17 cellular contexts compared by ENCODE assay signal in the genomic region with DNA sequence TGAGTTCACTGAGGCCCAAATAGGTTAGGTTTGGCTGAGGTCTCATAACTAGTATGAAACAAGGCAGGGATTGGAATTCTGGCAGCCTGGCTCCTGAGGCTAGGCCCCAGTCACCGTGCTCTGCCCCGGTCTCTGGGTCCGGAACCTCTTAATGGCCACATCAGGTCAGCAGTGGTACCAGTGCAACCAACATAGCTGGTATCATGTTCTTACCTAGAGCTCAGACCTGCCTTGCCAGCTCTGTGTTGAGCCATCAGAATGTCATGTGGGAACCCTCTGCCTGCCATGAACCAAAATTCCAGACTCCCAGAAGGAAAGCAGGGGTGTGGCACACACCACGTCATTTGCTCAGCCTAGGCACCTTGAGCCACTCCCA. TPM values are rescaled to one million over a fixed set of nuclear protein-coding genes. Genes with fewer than 3 reads are reported as not detected.
DNase-seq lines count a peak whose midpoint lies in the region; ATAC-seq and TF ChIP-seq lines count a peak whose summit lies in the region.
"Had no signal": no experiment of that assay in that cellular context is flagged by ENCODE, and none has a peak within 500 bp of the region (broad histone marks: within the 10 kb centered on the region; RNA-seq: fewer than 3 reads in every experiment).

No MANE protein-coding gene starts in this region.

- intact Hi-C loops in CD4-positive, alpha-beta memory T cell (cut with micrococcal nuclease) = no loop called here

- H3K4me1 ChIP-seq in CD4-positive, alpha-beta memory T cell (ENCODE audit: insufficient read depth, low read length) = peaks cover 23% of the 10 kb centered on the region
- H3K4me1 ChIP-seq in osteoblast (ENCODE audit: insufficient read depth, low read length) = peaks cover 12% of the 10 kb centered on the region

- H3K4me3 Mint-ChIP-seq in CD4-positive, alpha-beta memory T cell = peak overlapping the region in 6 of 8 donors; percentile 35 to 57 (median 50)
- H3K4me3 Mint-ChIP-seq in IgD-negative memory B cell = peak overlapping the region; percentile 41 to 86 (median 78)
- H3K4me3 Mint-ChIP-seq in stimulated activated naive B cell treated with anti-CD40 and anti-IgM and Interleukin-4, amounts not matched to agents 10 μg/mL and 1 μg/mL and 100 μg/mL, for 72 hours = no peak overlapping the region

- ATAC-seq in stimulated activated naive B cell treated with anti-CD40 and anti-IgM and Interleukin-4, amounts not matched to agents 10 μg/mL and 1 μg/mL and 100 μg/mL, for 72 hours (replicated peaks) = no peak
- ATAC-seq: left lung had no signal

- no peak for DNase-seq in CD4-positive, alpha-beta memory T cell
- DNase-seq in epithelial cell of esophagus (ENCODE audit: low read depth) (peak; percentile 44), osteoblast (ENCODE audit: insufficient read length, low spot score, missing footprints) (peak; percentile 42), DMS 273 treated with DMSO at 0.1 percent for 48 hours (lab: John Stamatoyannopoulos, UW) (no peak), A172 (ENCODE audit: low spot score) (no peak), HuH-7.5 (ENCODE audit: low spot score) (no peak)
- no peak for DNase-seq in stimulated activated naive B cell treated with anti-CD40 and anti-IgM and Interleukin-4, amounts not matched to agents 10 μg/mL and 1 μg/mL and 100 μg/mL, for 72 hours
- DNase-seq: activated CD4-positive, alpha-beta memory T cell treated with anti-CD3 and anti-CD28 coated beads, Interleukin-2, amount 10 ng/mL, durations not matched to agents 7 days and 5 days; activated effector memory CD4-positive, alpha-beta T cell treated with anti-CD3 and anti-CD28 coated beads, Interleukin-2, amount 50 U/mL, for 16 hours; brain microvascular endothelial cell; dorsolateral prefrontal cortex; NCI-H1694 treated with DMSO at 0.1 percent for 48 hours; stimulated activated CD4-positive, alpha-beta T cell treated with anti-CD3 and anti-CD28 coated beads, Interleukin-1b, Interleukin-23, amount 100 ng/mL, for 48 hours had no signal

- no peak overlapping the region for H2AFZ ChIP-seq in osteoblast (ENCODE audit: low read length)

- CTCF ChIA-PET in CD4-positive, alpha-beta memory T cell (lab: Charles Lee; ENCODE audit: partially characterized antibody) = interaction anchor here (1.1 kb wide), 1 partner anchor 25 kb away, joined by 4 read pairs; no protein-coding TSS in a partner anchor

- no peak overlapping the region for H3K27ac ChIP-seq in CD4-positive, alpha-beta memory T cell (ENCODE audit: low read depth, low read length)
- H3K27ac ChIP-seq in osteoblast (ENCODE audit: low read depth, low read length) = no peak overlapping the region
- H3K27ac ChIP-seq: brain microvascular endothelial cell, C4-2B, left lung had no signal

- peaks cover 14 to 32% of the 10 kb centered on the region in 2 donors for H3K36me3 Mint-ChIP-seq in CD4-positive, alpha-beta memory T cell
- H3K36me3 Mint-ChIP-seq in IgD-negative memory B cell = peaks cover 2% of the 10 kb centered on the region
- peaks cover 13 to 17% of the 10 kb centered on the region in 2 donors for H3K36me3 Mint-ChIP-seq in stimulated activated naive B cell treated with anti-CD40 and anti-IgM and Interleukin-4, amounts not matched to agents 10 μg/mL and 1 μg/mL and 100 μg/mL, for 72 hours

- peaks cover 7% of the 10 kb centered on the region for H4K20me1 ChIP-seq in osteoblast (ENCODE audit: insufficient read depth, low read length)

- no peak overlapping the region for H3K4me2 ChIP-seq in osteoblast (ENCODE audit: insufficient read depth, low read length)

- H3K27ac Mint-ChIP-seq in CD4-positive, alpha-beta memory T cell = peak overlapping the region; percentile 8 to 99 (median 94)
- H3K27ac Mint-ChIP-seq in IgD-negative memory B cell = peak overlapping the region; percentile 21 to 88 (median 68)
- H3K27ac Mint-ChIP-seq in stimulated activated naive B cell treated with anti-CD40 and anti-IgM and Interleukin-4, amounts not matched to agents 10 μg/mL and 1 μg/mL and 100 μg/mL, for 72 hours = no peak overlapping the region
- H3K27ac Mint-ChIP-seq: activated CD4-positive, alpha-beta memory T cell treated with anti-CD3 and anti-CD28 coated beads, Interleukin-2, amount 10 ng/mL, durations not matched to agents 7 days and 5 days had no signal

- peaks cover 16 to 31% (median 18%) of the 10 kb centered on the region in 4 donors for H3K4me1 Mint-ChIP-seq in CD4-positive, alpha-beta memory T cell
- peaks cover 11 to 19% (median 16%) of the 10 kb centered on the region in 3 donors for H3K4me1 Mint-ChIP-seq in IgD-negative memory B cell
- peaks cover 25 to 36% of the 10 kb centered on the region in 2 donors for H3K4me1 Mint-ChIP-seq in stimulated activated naive B cell treated with anti-CD40 and anti-IgM and Interleukin-4, amounts not matched to agents 10 μg/mL and 1 μg/mL and 100 μg/mL, for 72 hours

- no peaks in the 10 kb centered on the region for H3K79me2 ChIP-seq in osteoblast (ENCODE audit: insufficient read depth, low read length)

- peaks cover 0 to 2% (median 0%) of the 10 kb centered on the region in 8 donors for H3K9me3 Mint-ChIP-seq in CD4-positive, alpha-beta memory T cell
- H3K9me3 Mint-ChIP-seq in IgD-negative memory B cell = peaks cover 0 to under 1% (median 0%) of the 10 kb centered on the region in 3 donors
- peaks cover 0 to under 1% of the 10 kb centered on the region in 2 donors for H3K9me3 Mint-ChIP-seq in stimulated activated naive B cell treated with anti-CD40 and anti-IgM and Interleukin-4, amounts not matched to agents 10 μg/mL and 1 μg/mL and 100 μg/mL, for 72 hours

- no peaks in the 10 kb centered on the region for H3K9me3 ChIP-seq in CD4-positive, alpha-beta memory T cell (ENCODE audit: control insufficient read depth in 1 of 2, low read length in 2 of 2)
- H3K9me3 ChIP-seq in osteoblast (ENCODE audit: low read depth, low read length) = no peaks in the 10 kb centered on the region
- H3K9me3 ChIP-seq: thoracic aorta had no signal

- peaks cover 3% of the 10 kb centered on the region for H3K36me3 ChIP-seq in CD4-positive, alpha-beta memory T cell (ENCODE audit: insufficient read depth, low read length)
- H3K36me3 ChIP-seq in osteoblast (ENCODE audit: insufficient read depth, low read length) = peaks cover 7% of the 10 kb centered on the region

- no peak overlapping the region for H3K4me3 ChIP-seq in CD4-positive, alpha-beta memory T cell (ENCODE audit: low read length in 2 of 2)
- H3K4me3 ChIP-seq in epithelial cell of esophagus (ENCODE audit: low read length) (peak overlapping the region; percentile 13), osteoblast (ENCODE audit: insufficient read depth, low read length) (no peak overlapping the region)
- H3K4me3 ChIP-seq: left lung, thoracic aorta had no signal

- no peak for TF ChIP-seq CTCF in epithelial cell of esophagus (IDR thresholded peaks at IDR 0.05; ENCODE audit: insufficient read depth, low read depth, low read length, missing control alignments)
- no peak for TF ChIP-seq CTCF in osteoblast (IDR thresholded peaks at IDR 0.05; ENCODE audit: extremely low read depth, low read depth, low read length)

- no peaks in the 10 kb centered on the region for H3K27me3 Mint-ChIP-seq in CD4-positive, alpha-beta memory T cell
- no peaks in the 10 kb centered on the region for H3K27me3 Mint-ChIP-seq in IgD-negative memory B cell
- peaks cover 5 to 6% of the 10 kb centered on the region in 2 donors for H3K27me3 Mint-ChIP-seq in stimulated activated naive B cell treated with anti-CD40 and anti-IgM and Interleukin-4, amounts not matched to agents 10 μg/mL and 1 μg/mL and 100 μg/mL, for 72 hours
- H3K27me3 Mint-ChIP-seq: activated CD4-positive, alpha-beta memory T cell treated with anti-CD3 and anti-CD28 coated beads, Interleukin-2, amount 10 ng/mL, durations not matched to agents 7 days and 5 days had no signal

- POLR2A ChIA-PET in CD4-positive, alpha-beta memory T cell (lab: Charles Lee; ENCODE audit: partially characterized antibody) = no interaction called here

- H3K27me3 ChIP-seq in CD4-positive, alpha-beta memory T cell (ENCODE audit: insufficient read depth, low read length) = no peaks in the 10 kb centered on the region
- H3K27me3 ChIP-seq in osteoblast (ENCODE audit: insufficient read depth, low read length) = no peaks in the 10 kb centered on the region
- H3K27me3 ChIP-seq: brain microvascular endothelial cell, dorsolateral prefrontal cortex had no signal

RNA-seq across cellular contexts. Expression of gene ZNF467, which starts 56.5 kb away (rescaled TPM):
- total RNA-seq in CD4-positive, alpha-beta memory T cell = 1 to 10 TPM; 2.3 to 2.7 TPM
- polyA plus RNA-seq in CD4-positive, alpha-beta memory T cell = 1 to 10 TPM; 1.2 to 3.9 TPM
- polyA plus RNA-seq in IgD-negative memory B cell = not detected
- total RNA-seq in osteoblast = not detected in 2 replicates
- not detected in 2 replicates for total RNA-seq in A172 (2014; rRNA removed; shearing (Covaris generic))

Comparison
In these comparisons a context has a peak if more than half of its experiments do, and no peak if none do; other contexts are left out.
1. DNase-seq: peak in epithelial cell of esophagus (single experiment) and osteoblast (single experiment); none in CD4-positive, alpha-beta memory T cell (0 of 5), DMS 273 treated with DMSO at 0.1 percent for 48 hours (single experiment), A172 (single experiment), HuH-7.5 (single experiment) and stimulated activated naive B cell treated with anti-CD40 and anti-IgM and Interleukin-4, amounts not matched to agents 10 μg/mL and 1 μg/mL and 100 μg/mL, for 72 hours (single experiment).
2. H3K4me3 Mint-ChIP-seq: peak in CD4-positive, alpha-beta memory T cell (6 of 8) and IgD-negative memory B cell (4 of 4); none in stimulated activated naive B cell treated with anti-CD40 and anti-IgM and Interleukin-4, amounts not matched to agents 10 μg/mL and 1 μg/mL and 100 μg/mL, for 72 hours (0 of 2).